In the genomic region with DNA sequence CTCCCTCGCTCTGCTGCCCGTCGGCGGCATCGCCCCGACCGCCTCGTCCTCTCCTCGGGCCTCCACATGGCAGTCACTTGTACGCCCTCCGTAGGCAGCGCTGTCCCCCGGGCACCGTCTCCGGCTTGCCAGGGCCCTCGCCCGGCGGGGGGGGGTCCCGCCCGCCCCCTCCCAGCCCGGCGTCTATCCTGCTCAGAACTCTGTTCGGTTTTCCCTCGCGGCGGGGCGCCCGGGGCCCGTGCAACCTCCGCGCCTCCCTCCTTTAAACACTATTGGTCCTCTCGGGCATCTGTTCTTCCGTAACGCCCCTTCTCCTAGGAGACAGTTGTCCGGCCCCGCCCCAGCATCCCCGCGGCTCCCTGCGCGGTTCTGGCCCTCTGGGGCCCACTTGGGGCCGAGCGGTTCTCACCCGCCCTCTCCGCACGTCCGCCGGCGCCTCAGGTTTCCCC, we compare ENCODE assay signal across 8 cellular contexts. TPM values are rescaled to one million over a fixed set of nuclear protein-coding genes. Genes with fewer than 3 reads are reported as not detected.
A peak's percentile ranks its signal among the peaks of the same experiment; 100 is the strongest.
DNase-seq lines count a peak whose midpoint lies in the region; ATAC-seq and TF ChIP-seq lines count a peak whose summit lies in the region.

No MANE protein-coding gene starts in this region.

- peak overlapping the region; percentile 88 for H3K27ac ChIP-seq in C4-2B

- no peaks in the 10 kb centered on the region for H3K9me3 ChIP-seq in endocrine pancreas (ENCODE audit: control insufficient read depth, low read length)

- H3K9me3 Mint-ChIP-seq in mesothelial cell of epicardium = no peaks in the 10 kb centered on the region

- DNase-seq in NCI-H82 treated with DMSO at 0.1 percent for 48 hours (lab: John Stamatoyannopoulos, UW; ENCODE audit: unreplicated experiment) (peak; percentile 12), mesothelial cell of epicardium (ENCODE audit: low spot score in 2 of 2, unreplicated experiment in 2 of 2) (peak in 1 of 2 experiments; percentile 55)
- DNase-seq in activated CD8-positive, alpha-beta memory T cell treated with anti-CD3 and anti-CD28 coated beads for 4 hours (ENCODE audit: low read depth in 2 of 2) = peak; percentile 41 to 44
- peak; percentile 24 for DNase-seq in stimulated activated CD8-positive, alpha-beta memory T cell treated with anti-CD3 and anti-CD28 coated beads, Interleukin-15, amount 100 ng/mL, for 24 hours (ENCODE audit: low read depth)

- no peaks in the 10 kb centered on the region for H3K27me3 Mint-ChIP-seq in mesothelial cell of epicardium (ENCODE audit: low read depth)

- no peak overlapping the region for H3K4me3 ChIP-seq in endocrine pancreas (ENCODE audit: control insufficient read depth, insufficient read depth, low read length)

- TF ChIP-seq CTCF in C4-2B (conservative IDR thresholded peaks at IDR 0.05) (no peak), mesothelial cell of epicardium (IDR thresholded peaks at IDR 0.05; ENCODE audit: unreplicated experiment) (no peak)

- H3K4me3 Mint-ChIP-seq in mesothelial cell of epicardium = peak overlapping the region; percentile 85

- H3K4me1 Mint-ChIP-seq in mesothelial cell of epicardium = peaks cover 9% of the 10 kb centered on the region

- peak overlapping the region; percentile 90 for H3K27ac Mint-ChIP-seq in mesothelial cell of epicardium

- H3K9ac ChIP-seq in endocrine pancreas (ENCODE audit: control insufficient read depth, insufficient read depth, low read length) = peak overlapping the region; percentile 79

- no peaks in the 10 kb centered on the region for H3K4me1 ChIP-seq in endocrine pancreas (ENCODE audit: control insufficient read depth, insufficient read depth, low read length)

- ATAC-seq in GM19395 (IDR thresholded peaks at IDR 0.05; ENCODE audit: unreplicated experiment) (peak; percentile 74), HG03521 (IDR thresholded peaks at IDR 0.05; ENCODE audit: unreplicated experiment) (peak; percentile 56)

- H3K27me3 ChIP-seq in endocrine pancreas (ENCODE audit: control insufficient read depth, insufficient read depth, low read length) = no peaks in the 10 kb centered on the region

- H3K36me3 ChIP-seq in endocrine pancreas (ENCODE audit: control insufficient read depth, insufficient read depth, low read length) = no peaks in the 10 kb centered on the region

- peaks cover 6% of the 10 kb centered on the region for H3K36me3 Mint-ChIP-seq in mesothelial cell of epicardium

RNA-seq across cellular contexts. Expression of a gene that starts 0.8 kb away (rescaled TPM):
- total RNA-seq in mesothelial cell of epicardium = 41.2 to 42.4 TPM (median 42.0 TPM) in 3 replicates

RNA-seq across cellular contexts. Expression of a gene that starts 36.0 kb away (rescaled TPM):
- 134 to 143 TPM (median 141 TPM) in 3 replicates for total RNA-seq in mesothelial cell of epicardium

RNA-seq across cellular contexts. Expression of a gene that starts 47.9 kb away (rescaled TPM):
- total RNA-seq in mesothelial cell of epicardium = 15.6 to 16.8 TPM (median 16.7 TPM) in 3 replicates
